8 cellular contexts compared by ENCODE assay signal in the genomic region with DNA sequence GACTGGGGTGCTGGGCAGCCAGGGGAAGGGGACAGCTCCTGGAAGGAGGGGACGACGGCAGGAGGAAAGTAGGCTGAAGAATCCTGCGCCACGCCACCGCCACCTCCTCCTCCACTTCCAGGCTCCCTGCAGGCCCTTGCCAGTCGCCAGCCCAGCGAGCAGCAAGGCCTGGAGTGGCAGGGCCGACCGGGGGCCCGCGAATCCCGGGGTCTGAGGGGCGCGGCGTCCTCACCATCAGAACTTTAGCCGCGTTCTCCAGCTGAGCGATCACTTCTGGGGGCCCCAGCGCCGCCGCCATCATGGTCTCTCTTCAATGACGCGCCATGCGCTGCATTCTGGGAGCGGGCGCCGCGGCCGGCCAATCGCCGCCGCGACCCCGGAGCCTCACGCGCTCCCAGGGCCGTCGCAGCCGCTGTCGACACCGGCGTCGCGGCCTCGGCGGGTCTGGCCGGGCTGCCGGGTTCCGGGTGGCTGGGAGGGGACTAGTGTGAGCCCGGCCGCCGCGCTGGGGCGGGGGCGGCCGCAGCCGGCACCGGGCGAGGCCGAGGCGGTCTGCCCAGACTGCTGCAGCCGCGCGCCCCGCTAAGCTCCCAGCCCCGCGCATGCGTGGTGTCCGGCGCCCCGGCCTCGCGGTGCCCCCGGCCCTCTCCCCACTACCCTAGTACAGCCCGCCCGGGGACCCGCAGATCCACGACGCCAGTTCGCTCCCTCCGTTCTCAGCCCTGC. TPM values are rescaled to one million over a fixed set of nuclear protein-coding genes. Genes with fewer than 3 reads are reported as not detected.
DNase-seq lines count a peak whose midpoint lies in the region; ATAC-seq and TF ChIP-seq lines count a peak whose summit lies in the region.

A gene (minus strand): TSS at position 309 of the 726 bp plus-strand sequence. CDS start 8 bp downstream, at position 301.

- H3K9ac ChIP-seq in muscle layer of colon (ENCODE audit: low read length): peak within 1 kb of the TSS; percentile 93

- peak; percentile 89 for ATAC-seq in GM19455 (IDR thresholded peaks at IDR 0.05; ENCODE audit: unreplicated experiment)

- CTCF ChIA-PET in OCI-LY7 (lab: Charles Lee; ENCODE audit: unreplicated experiment): no interaction called here

- intact Hi-C loops in OCI-LY7 (cut with micrococcal nuclease; ENCODE audit: unreplicated experiment): loop anchor here (5.0 to 10.0 kb wide), 2 partner anchors 198 to 1040 kb away; a partner anchor contains a TSS

- H3K9me3 ChIP-seq in OCI-LY7 (ENCODE audit: low read length) (no peaks in the 10 kb centered on the region), muscle layer of colon (ENCODE audit: low read length) (no peaks in the 10 kb centered on the region)

- no peaks in the 10 kb centered on the region for H3K9me2 ChIP-seq in OCI-LY7 (ENCODE audit: insufficient read depth, low read length)

- H2AFZ ChIP-seq in OCI-LY7 (ENCODE audit: low read length): peak within 1 kb of the TSS; percentile 90

- no TSS peak for BruUV-seq in OCI-LY7 (replicated peaks; lab: Mats Ljungman, UMichigan)

- peak within 1 kb of the TSS; percentile 82 for H3K4me2 ChIP-seq in OCI-LY7 (ENCODE audit: low read length)

- peaks cover 23% of the 10 kb centered on the region; the same call in 1 of the 2 replicates for H4K20me1 ChIP-seq in OCI-LY7 (ENCODE audit: insufficient read depth, low read length)

- no peak for TF ChIP-seq CTCF in OCI-LY7 (conservative IDR thresholded peaks at IDR 0.05; ENCODE audit: low read length)

- POLR2A ChIA-PET in OCI-LY7 (lab: Charles Lee): interaction anchor here (0.6 to 1.6 kb wide), 5 partner anchors 9 to 1980 kb away, joined by 3 to 5 read pairs (median 4); no protein-coding TSS in a partner anchor

- H3K4me3 ChIP-seq in OCI-LY7 (ENCODE audit: low read depth, low read length, poor library complexity, severe bottlenecking) (peak within 1 kb of the TSS; percentile 99), muscle layer of colon (ENCODE audit: low read depth in 1 of 2, low read length in 2 of 2) (peak within 1 kb of the TSS; percentile 85 to 86)

- peak; percentile 88 for TF ChIP-seq POLR2A in erythroblast (IDR thresholded peaks at IDR 0.05; ENCODE audit: low read length)

- peaks cover 49% of the 10 kb centered on the region for H3K79me2 ChIP-seq in OCI-LY7 (ENCODE audit: insufficient read depth, low read depth, low read length)

- peaks cover 31% of the 10 kb centered on the region for H3K36me3 ChIP-seq in OCI-LY7 (ENCODE audit: insufficient read depth, low read length)
- no peaks in the 10 kb centered on the region for H3K36me3 ChIP-seq in muscle layer of colon (ENCODE audit: insufficient read depth, low read length)

- peak within 1 kb of the TSS; percentile 64 for H3K27ac ChIP-seq in OCI-LY7 (ENCODE audit: low read depth, low read length, poor library complexity, severe bottlenecking)
- H3K27ac ChIP-seq in muscle layer of colon (ENCODE audit: low read depth, low read length): peak within 1 kb of the TSS; percentile 91

- peaks cover 20% of the 10 kb centered on the region for H3K4me1 ChIP-seq in OCI-LY7 (ENCODE audit: insufficient read depth, low read length, poor library complexity, severe bottlenecking)
- peaks cover 12% of the 10 kb centered on the region for H3K4me1 ChIP-seq in muscle layer of colon (ENCODE audit: insufficient read depth, low read length)

- H3K27me3 ChIP-seq in muscle layer of colon (ENCODE audit: control insufficient read depth in 1 of 2, insufficient read depth in 2 of 2, low read length in 2 of 2): no peaks in the 10 kb centered on the region

- DNase-seq in COLO829 (ENCODE audit: low spot score) (peak; percentile 59), HK-2 (ENCODE audit: unreplicated experiment) (peak; percentile 72), OCI-LY7 (ENCODE audit: low spot score) (peak; percentile 86), activated T-cell treated with anti-CD3 and anti-CD28 coated beads for 48 hours (ENCODE audit: low read depth) (peak; percentile 79), erythroblast (lab: John Stamatoyannopoulos, UW) (peak; percentile 86 to 91)
- DNase-seq in stimulated activated CD8-positive, alpha-beta memory T cell treated with anti-CD3 and anti-CD28 coated beads, Interleukin-7, amount 100 ng/mL, for 24 hours (ENCODE audit: low read depth): peak; percentile 58

RNA-seq across cellular contexts. Expression of the gene that starts here (rescaled TPM):
- total RNA-seq in OCI-LY7 (2014; rRNA removed; shearing (Covaris generic)): 20.6 and 22.9 TPM in 2 replicates
- 23.4 and 26.9 TPM in 2 replicates for total RNA-seq in OCI-LY7 (2022)

Comparison
In these comparisons a context has a peak if more than half of its experiments do, and no peak if none do; other contexts are left out.
1. Peak in every context shown above with its lines: DNase-seq, ATAC-seq, H3K4me3 ChIP-seq and H3K27ac ChIP-seq.